ENCODE assay signal across 24 cellular contexts in genomic region chr14:76423534-76423933, GRCh38. TPM values are rescaled to one million over a fixed set of nuclear protein-coding genes. Genes with fewer than 3 reads are reported as not detected.
A peak's percentile ranks its signal among the peaks of the same experiment; 100 is the strongest.
DNase-seq lines count a peak whose midpoint lies in the region; ATAC-seq, FAIRE-seq and TF ChIP-seq lines count a peak whose summit lies in the region.
"Had no signal": no experiment of that assay in that cellular context is flagged by ENCODE, and none has a peak within 500 bp of the region (broad histone marks: within the 10 kb centered on the region; RNA-seq: fewer than 3 reads in every experiment).

No MANE protein-coding gene starts in this region.

- no peaks in the 10 kb centered on the region for H3K79me2 ChIP-seq in HepG2 (ENCODE audit: insufficient read depth, low read length)
- H3K79me2 ChIP-seq in H1 (ENCODE audit: control insufficient read depth in 1 of 2, insufficient read depth in 2 of 2, low read length in 2 of 2), result no peaks in the 10 kb centered on the region
- no peaks in the 10 kb centered on the region for H3K79me2 ChIP-seq in PC-3 (ENCODE audit: low read length)

- no peak overlapping the region for H2BK20ac ChIP-seq in H1 (ENCODE audit: low read length)

- H3K36me3 ChIP-seq in HepG2 (replicated peaks in 1 of 2; ENCODE audit: control insufficient read depth in 1 of 2, insufficient read depth in 2 of 2, low read length in 2 of 2) (no peaks in the 10 kb centered on the region), right lobe of liver (no peaks in the 10 kb centered on the region), H1 (ENCODE audit: control insufficient read depth in 2 of 4, insufficient read depth in 4 of 4, low read length in 3 of 4) (no peaks in the 10 kb centered on the region), PC-3 (ENCODE audit: low read depth, low read length) (no peaks in the 10 kb centered on the region)
- H3K36me3 ChIP-seq: BLaER1 treated with 17β-estradiol and CSF1 and Interleukin-3, amounts not matched to agents 10 nM and 100 nM had no signal

- H3K27ac ChIP-seq in HepG2 (ENCODE audit: extremely low read length, insufficient read depth, low read length) (no peak overlapping the region), right lobe of liver (no peak overlapping the region), H1 (ENCODE audit: low read depth, low read length) (no peak overlapping the region), PC-3 (ENCODE audit: low read length) (no peak overlapping the region)
- H3K27ac ChIP-seq: 22Rv1; A549; BLaER1 treated with 17β-estradiol and CSF1 and Interleukin-3, amounts not matched to agents 10 nM and 100 nM; C4-2B had no signal

- H3K36me3 Mint-ChIP-seq in nephron progenitor cell (ENCODE audit: low read depth), result no peaks in the 10 kb centered on the region
- H3K36me3 Mint-ChIP-seq: CD8-positive, alpha-beta T cell had no signal

- no TSS peak for BruUV-seq in HepG2 (replicated peaks; lab: Mats Ljungman, UMichigan)
- no TSS peak for BruUV-seq in PC-3 (replicated peaks; lab: Mats Ljungman, UMichigan)

- TF ChIP-seq EP300 in HepG2 (IDR thresholded peaks at IDR 0.05; ENCODE audit: low read depth in 2 of 2, low read length in 2 of 2) (no peak), HepG2 (CRISPR knock-in tag; IDR thresholded peaks at IDR 0.05; ENCODE audit: borderline replicate concordance) (no peak), H1 (IDR thresholded peaks at IDR 0.05; ENCODE audit: borderline replicate concordance in 1 of 2, low read depth in 2 of 2, low read length in 2 of 2) (no peak)

- H3K9me2 ChIP-seq in PC-3 (replicated peaks; ENCODE audit: low read length), result no peaks in the 10 kb centered on the region

- no peak overlapping the region for H3K4me3 Mint-ChIP-seq in nephron progenitor cell
- H3K4me3 Mint-ChIP-seq: B cell; CD4-positive, alpha-beta T cell; CD8-positive, alpha-beta T cell had no signal

- no peak overlapping the region for H3K56ac ChIP-seq in H1 (replicated peaks; ENCODE audit: insufficient read length, low read depth, low read length)

- no peaks in the 10 kb centered on the region; the same call in 1 of the 2 replicates for H3K23me2 ChIP-seq in H1 (ENCODE audit: low read depth, low read length)

- POLR2A ChIA-PET in HepG2 (lab: Yijun Ruan, JAX) (no interaction called here), H1 (lab: Charles Lee; ENCODE audit: partially characterized antibody) (no interaction called here), PC-3 (lab: Charles Lee; ENCODE audit: unreplicated experiment) (no interaction called here)

- 19% methylated on average over 4 of the region's 5 CpGs for WGBS in HepG2 (ENCODE audit: low lambda C conversion rate)
- WGBS in right lobe of liver (ENCODE audit: insufficient coverage, low coverage, low lambda C conversion rate, missing lambda C conversion rate), result 80% methylated on average over 5 of the region's 5 CpGs
- 96% methylated on average over 5 of the region's 5 CpGs; no CpG with 5 or more reads in 1 of the 2 experiments for WGBS in H1 (ENCODE audit: extremely low coverage in 1 of 2, insufficient coverage in 1 of 2, insufficient read length in 1 of 2, insufficient replicate concordance in 2 of 2, low coverage in 1 of 2, low lambda C conversion rate in 2 of 2, missing lambda C conversion rate in 1 of 2), 2 experiments

- H3K9ac ChIP-seq in HepG2 (ENCODE audit: insufficient read depth, low read depth, low read length), result no peak overlapping the region
- no peak overlapping the region for H3K9ac ChIP-seq in H1 (replicated peaks in 1 of 4; ENCODE audit: extremely low read depth in 1 of 4, low read depth in 3 of 4, low read length in 3 of 4)
- H3K9ac ChIP-seq in PC-3 (ENCODE audit: low read length), result no peak overlapping the region
- H3K9ac ChIP-seq: BLaER1 treated with 17β-estradiol and CSF1 and Interleukin-3, amounts not matched to agents 10 nM and 100 nM had no signal

- in situ Hi-C loops in HepG2 (cut with HindIII; ENCODE audit: extremely low pct_ligation_motif_present, low pct_unique_long_range_greater_than_20kb), result no loop called here

- no peak overlapping the region for H3K4ac ChIP-seq in H1 (replicated peaks; ENCODE audit: insufficient read length, low read depth, low read length)

- H3K9me3 ChIP-seq in HepG2 (ENCODE audit: low read length), result no peaks in the 10 kb centered on the region
- H3K9me3 ChIP-seq in right lobe of liver, result no peaks in the 10 kb centered on the region
- peaks cover 0 to 5% of the 10 kb centered on the region in 2 experiments; a peak in 1 of 4 replicates for H3K9me3 ChIP-seq in H1 (ENCODE audit: insufficient read depth in 2 of 2, low read depth in 1 of 2, low read length in 1 of 2)
- H3K9me3 ChIP-seq in PC-3 (ENCODE audit: low read length), result no peaks in the 10 kb centered on the region
- H3K9me3 ChIP-seq: A549; BLaER1 treated with 17β-estradiol and CSF1 and Interleukin-3, amounts not matched to agents 10 nM and 100 nM; Caco-2 had no signal

- H3K4me2 ChIP-seq in HepG2 (ENCODE audit: low read depth, low read length), result no peak overlapping the region
- H3K4me2 ChIP-seq in H1 (ENCODE audit: insufficient read depth in 1 of 2, low read depth in 2 of 2, low read length in 2 of 2), result no peak overlapping the region
- no peak overlapping the region for H3K4me2 ChIP-seq in PC-3 (ENCODE audit: low read length)
- H3K4me2 ChIP-seq: A549; BLaER1 treated with 17β-estradiol and CSF1 and Interleukin-3, amounts not matched to agents 10 nM and 100 nM had no signal

- FAIRE-seq in HepG2 (lab: Jason Lieb, UNC) (no peak), H1 (lab: Jason Lieb, UNC) (no peak)
- FAIRE-seq: A549, D721Med, G401.6, GM12891, GM19239 had no signal

- no peaks in the 10 kb centered on the region for H4K20me1 ChIP-seq in HepG2 (ENCODE audit: insufficient read depth, low read length)
- no peaks in the 10 kb centered on the region for H4K20me1 ChIP-seq in H1 (replicated peaks in 1 of 2; ENCODE audit: control insufficient read depth in 1 of 2, insufficient read depth in 2 of 2, low read length in 2 of 2)
- no peaks in the 10 kb centered on the region for H4K20me1 ChIP-seq in PC-3 (ENCODE audit: low read length)
- H4K20me1 ChIP-seq: BLaER1 treated with 17β-estradiol and CSF1 and Interleukin-3, amounts not matched to agents 10 nM and 100 nM had no signal

- H3K27me3 Mint-ChIP-seq in nephron progenitor cell (ENCODE audit: low read depth, poor library complexity), result peaks cover 14% of the 10 kb centered on the region
- H3K27me3 Mint-ChIP-seq: CD4-positive, alpha-beta T cell had no signal

- H3K18ac ChIP-seq in H1 (ENCODE audit: extremely low read depth, low read length), result no peak overlapping the region

- H3K27me3 ChIP-seq in HepG2 (ENCODE audit: control insufficient read depth in 1 of 2, insufficient read depth in 2 of 2, low read length in 2 of 2), result no peaks in the 10 kb centered on the region; a peak in 1 of 5 replicates
- no peaks in the 10 kb centered on the region for H3K27me3 ChIP-seq in right lobe of liver
- no peaks in the 10 kb centered on the region for H3K27me3 ChIP-seq in H1 (replicated peaks in 1 of 4; ENCODE audit: control insufficient read depth in 3 of 4, extremely low read depth in 1 of 4, insufficient read depth in 3 of 4, low read length in 3 of 4)
- H3K27me3 ChIP-seq in PC-3 (ENCODE audit: low read length), result peaks cover 20% of the 10 kb centered on the region
- H3K27me3 ChIP-seq: BLaER1 treated with 17β-estradiol and CSF1 and Interleukin-3, amounts not matched to agents 10 nM and 100 nM had no signal

- ATAC-seq in HepG2, result peak; percentile 16; the same call in 2 of the 3 replicates
- no peak for ATAC-seq in right lobe of liver
- no peak for ATAC-seq in PC-3
- ATAC-seq: CD8-positive, alpha-beta T cell had no signal

- H3K4me1 Mint-ChIP-seq in nephron progenitor cell, result peaks cover 31% of the 10 kb centered on the region
- H3K4me1 Mint-ChIP-seq: B cell had no signal

- no peaks in the 10 kb centered on the region for H3F3A ChIP-seq in PC-3 (ENCODE audit: low read length, unreplicated experiment)

- no peak overlapping the region for H2BK120ac ChIP-seq in H1 (replicated peaks; ENCODE audit: low read depth, low read length)

- H3K9me3 Mint-ChIP-seq in nephron progenitor cell, result no peaks in the 10 kb centered on the region
- H3K9me3 Mint-ChIP-seq: CD4-positive, alpha-beta T cell; CD8-positive, alpha-beta T cell had no signal

- no peaks in the 10 kb centered on the region for H3K79me1 ChIP-seq in H1 (ENCODE audit: low read depth, low read length)

- no peak overlapping the region for H4K5ac ChIP-seq in H1 (ENCODE audit: insufficient read length, low read depth, low read length)

- H2AFZ ChIP-seq in HepG2 (ENCODE audit: low read length), result no peak overlapping the region
- no peak overlapping the region for H2AFZ ChIP-seq in H1 (ENCODE audit: low read length)
- H2AFZ ChIP-seq in PC-3 (ENCODE audit: low read length), result no peak overlapping the region

- H4K91ac ChIP-seq in H1 (replicated peaks; ENCODE audit: insufficient read length, low read length), result no peak overlapping the region

- H3K4me3 ChIP-seq in HepG2 (replicated peaks in 1 of 3; ENCODE audit: insufficient read depth in 1 of 3, low read depth in 2 of 3, low read length in 3 of 3), result no peak overlapping the region
- no peak overlapping the region for H3K4me3 ChIP-seq in right lobe of liver
- no peak overlapping the region for H3K4me3 ChIP-seq in H1 (ENCODE audit: extremely low read depth in 1 of 4, insufficient read depth in 2 of 4, low read depth in 3 of 4, low read length in 4 of 4)
- H3K4me3 ChIP-seq in PC-3 (ENCODE audit: low read length), result no peak overlapping the region
- H3K4me3 ChIP-seq: A549; BLaER1 treated with 17β-estradiol and CSF1 and Interleukin-3, amounts not matched to agents 10 nM and 100 nM had no signal

- H3K4me1 ChIP-seq in HepG2 (ENCODE audit: insufficient read depth, low read length), result 0 out of 2 replicates have a peak, but pooled peaks cover 11% of the 10 kb centered on the region
- H3K4me1 ChIP-seq in right lobe of liver, result peaks cover 0 to 7% (median 0%) of the 10 kb centered on the region in 4 donors
- peaks cover 3 to 11% (median 7%) of the 10 kb centered on the region in 4 experiments; a peak in 6 of 7 replicates for H3K4me1 ChIP-seq in H1 (replicated peaks in 1 of 4; ENCODE audit: control insufficient read depth in 3 of 4, insufficient read depth in 4 of 4, low read length in 3 of 4)
- no peaks in the 10 kb centered on the region for H3K4me1 ChIP-seq in PC-3 (ENCODE audit: insufficient read depth, low read length)
- H3K4me1 ChIP-seq: A549; BLaER1 treated with 17β-estradiol and CSF1 and Interleukin-3, amounts not matched to agents 10 nM and 100 nM; Caco-2 had no signal

- H2BK12ac ChIP-seq in H1 (ENCODE audit: low read depth, low read length), result no peak overlapping the region

- intact Hi-C loops in HepG2 (cut with micrococcal nuclease; ENCODE audit: unreplicated experiment), result no loop called here
- intact Hi-C loops in right lobe of liver (cut with DNase I), result no loop called here
- intact Hi-C loops in PC-3 (cut with micrococcal nuclease), result no loop called here

- no peak overlapping the region for H4K8ac ChIP-seq in H1 (ENCODE audit: extremely low read depth, insufficient read depth, low read length)

- peak overlapping the region; percentile 19 for H3K27ac Mint-ChIP-seq in nephron progenitor cell
- H3K27ac Mint-ChIP-seq: B cell; CD4-positive, alpha-beta T cell; CD8-positive, alpha-beta T cell had no signal

- peak; percentile 35 for DNase-seq in HepG2 (ENCODE audit: low spot score)
- DNase-seq in right lobe of liver, result no peak
- DNase-seq in H1 (ENCODE audit: low read depth in 1 of 2, low spot score in 2 of 2), result no peak
- no peak for DNase-seq in nephron progenitor cell
- DNase-seq in HuH-7 (ENCODE audit: low spot score), result no peak
- no peak for DNase-seq in PC-3
- DNase-seq: AML-193; Caco-2; Calu3; CD4-positive, alpha-beta T cell; CD8-positive, alpha-beta T cell; DMS79 treated with DMSO at 0.1 percent for 48 hours; GF-D8 had no signal

- TF ChIP-seq CTCF in HepG2 (CRISPR knock-in tag; IDR thresholded peaks at IDR 0.05) (no peak), right lobe of liver (IDR thresholded peaks at IDR 0.05) (no peak), H1 (IDR thresholded peaks at IDR 0.05; ENCODE audit: control extremely low read depth in 1 of 3, insufficient read depth in 1 of 3, low read depth in 1 of 3, low read length in 3 of 3) (no peak), nephron progenitor cell (IDR thresholded peaks at IDR 0.05) (no peak), PC-3 (conservative IDR thresholded peaks at IDR 0.05; ENCODE audit: low read depth, low read length) (no peak)

- peak overlapping the region; percentile 5; the same call in 1 of the 2 replicates for H2BK15ac ChIP-seq in H1 (ENCODE audit: low read length)

- peak overlapping the region; percentile 68; the same call in 1 of the 2 replicates for H2AK5ac ChIP-seq in H1 (ENCODE audit: low read depth, low read length)

- H2BK5ac ChIP-seq in H1 (ENCODE audit: low read depth, low read length), result no peak overlapping the region

- H3K23ac ChIP-seq in H1 (ENCODE audit: insufficient read length), result no peak overlapping the region

- no peak for TF ChIP-seq RAD21 in HepG2 (CRISPR knock-in tag; IDR thresholded peaks at IDR 0.05)
- TF ChIP-seq RAD21 in H1 (IDR thresholded peaks at IDR 0.05 in 1 of 2, conservative IDR thresholded peaks at IDR 0.05 in 1 of 2; ENCODE audit: low read depth in 2 of 2, low read length in 2 of 2), result no peak

- CTCF ChIA-PET in HepG2 (lab: Yijun Ruan, JAX; ENCODE audit: low intra/inter-chr PET ratio, low total read pairs), result no interaction called here
- CTCF ChIA-PET in H1 (lab: Charles Lee; ENCODE audit: partially characterized antibody), result interaction anchor here (0.9 to 1.9 kb wide), 7 partner anchors 8 to 63 kb away, joined by 3 to 6 read pairs (median 4); no protein-coding TSS in a partner anchor
- CTCF ChIA-PET in PC-3 (lab: Charles Lee), result no interaction called here

- H3K14ac ChIP-seq in H1 (ENCODE audit: insufficient read length), result no peak overlapping the region

- TF ChIP-seq POLR2A in HepG2 (IDR thresholded peaks at IDR 0.05; ENCODE audit: insufficient read depth in 1 of 2, low read depth in 2 of 2, low read length in 2 of 2), result no peak
- TF ChIP-seq POLR2A in right lobe of liver (IDR thresholded peaks at IDR 0.05), result no peak
- no peak for TF ChIP-seq POLR2A in H1 (IDR thresholded peaks at IDR 0.05; ENCODE audit: control extremely low read depth in 1 of 2, low read depth in 2 of 2, low read length in 2 of 2)

RNA-seq across cellular contexts. Expression of gene ESRRB, which starts 47.6 kb away (rescaled TPM):
- 0.04 TPM in 1 of 2 replicates, not detected in the other for total RNA-seq in HepG2 (2016; rRNA removed; fragmentation: Illumina TruSeq; extraction: Trizol)
- 0.30 and 0.35 TPM in 2 replicates for total RNA-seq in HepG2 (2016; cell fraction: cytosol; rRNA removed; fragmentation: Illumina TruSeq; extraction: Trizol; ENCODE audit: low read depth)
- total RNA-seq in HepG2 (2016; cell fraction: insoluble cytoplasmic fraction; rRNA removed; fragmentation: Illumina TruSeq; extraction: Trizol), result 0.19 TPM in 1 of 2 replicates, not detected in the other
- 0.12 and 0.21 TPM in 2 replicates for total RNA-seq in HepG2 (2016; cell fraction: membrane; rRNA removed; fragmentation: Illumina TruSeq; extraction: Trizol)
- 0.19 and 0.43 TPM in 2 replicates for total RNA-seq in HepG2 (2016; cell fraction: nucleus; rRNA removed; fragmentation: Illumina TruSeq; extraction: Trizol)
- 0.33 and 0.35 TPM in 2 replicates for polyA plus RNA-seq in HepG2 (2011; rRNA removed)
- 0.17 and 0.24 TPM in 2 replicates for polyA plus RNA-seq in HepG2 (2011; cell fraction: cytosol; rRNA removed)
- polyA plus RNA-seq in HepG2 (2011; cell fraction: nucleus; rRNA removed), result 2.0 and 2.8 TPM in 2 replicates
- polyA plus RNA-seq in HepG2 (2012), result 0.16 and 0.17 TPM in 2 replicates
- polyA plus RNA-seq in HepG2 (2016; cell fraction: cytosol; fragmentation: Illumina TruSeq; extraction: Trizol; ENCODE audit: low read depth), result 0.09 and 0.14 TPM in 2 replicates
- 0.07 TPM in 1 of 2 replicates, not detected in the other for polyA plus RNA-seq in HepG2 (2016; cell fraction: insoluble cytoplasmic fraction; fragmentation: Illumina TruSeq; extraction: Trizol; ENCODE audit: low read depth)
- 0.05 and 0.20 TPM in 2 replicates for polyA plus RNA-seq in HepG2 (2016; cell fraction: membrane; fragmentation: Illumina TruSeq; extraction: Trizol; ENCODE audit: low read depth)
- 0.15 and 0.69 TPM in 2 replicates for polyA plus RNA-seq in HepG2 (2016; cell fraction: nucleus; fragmentation: Illumina TruSeq; extraction: Trizol; ENCODE audit: insufficient read depth, low read depth)
- polyA minus RNA-seq in HepG2 (2011; rRNA and poly(A)+ RNA removed; ENCODE audit: low replicate concordance), result 0.05 and 0.46 TPM in 2 replicates
- not detected in 2 replicates for polyA minus RNA-seq in HepG2 (2011; cell fraction: cytosol; rRNA and poly(A)+ RNA removed)
- 1.2 and 1.3 TPM in 2 replicates for polyA minus RNA-seq in HepG2 (2011; cell fraction: nucleus; rRNA and poly(A)+ RNA removed)
- total RNA-seq in right lobe of liver, result under 1 TPM in 3 of 6 experiments, not detected in 3; 0.16 to 0.26 (median 0.17) TPM
- 0.45 and 0.48 TPM in 2 replicates for total RNA-seq in H1 (2021; fragmentation: NEBNext Ultra II Directional; extraction: Animal tissue kit (Norgen Biotek cat#: 25700))
- 0.19 and 0.29 TPM in 2 replicates for polyA plus RNA-seq in H1 (2011; rRNA removed)
- 0.19 TPM for polyA plus RNA-seq in H1 (2011; cell fraction: cytosol; rRNA removed)
- polyA plus RNA-seq in H1 (2011; cell fraction: nucleus; rRNA removed), result 0.40 TPM
- polyA plus RNA-seq in H1 (2012, experiment 1 of 2), result 0.11 to 0.17 TPM (median 0.15 TPM) in 3 of 4 replicates, not detected in the other
- polyA plus RNA-seq in H1 (2012, experiment 2 of 2), result 0.12 TPM
- 0.32 TPM for polyA plus RNA-seq in H1 (2013, experiment 1 of 2)
- 0.39 TPM for polyA plus RNA-seq in H1 (2013, experiment 2 of 2)
- polyA minus RNA-seq in H1 (2011; rRNA and poly(A)+ RNA removed), result 0.12 and 0.41 TPM in 2 replicates
- polyA minus RNA-seq in H1 (2011; cell fraction: cytosol; rRNA and poly(A)+ RNA removed), result not detected
- not detected for polyA minus RNA-seq in H1 (2011; cell fraction: nucleus; rRNA and poly(A)+ RNA removed)
- not detected in 2 replicates for total RNA-seq in PC-3 (2014; rRNA removed)
- total RNA-seq: A172, B cell, Caco-2 had no signal
- polyA plus RNA-seq: BJ had no signal
